In the genomic region with DNA sequence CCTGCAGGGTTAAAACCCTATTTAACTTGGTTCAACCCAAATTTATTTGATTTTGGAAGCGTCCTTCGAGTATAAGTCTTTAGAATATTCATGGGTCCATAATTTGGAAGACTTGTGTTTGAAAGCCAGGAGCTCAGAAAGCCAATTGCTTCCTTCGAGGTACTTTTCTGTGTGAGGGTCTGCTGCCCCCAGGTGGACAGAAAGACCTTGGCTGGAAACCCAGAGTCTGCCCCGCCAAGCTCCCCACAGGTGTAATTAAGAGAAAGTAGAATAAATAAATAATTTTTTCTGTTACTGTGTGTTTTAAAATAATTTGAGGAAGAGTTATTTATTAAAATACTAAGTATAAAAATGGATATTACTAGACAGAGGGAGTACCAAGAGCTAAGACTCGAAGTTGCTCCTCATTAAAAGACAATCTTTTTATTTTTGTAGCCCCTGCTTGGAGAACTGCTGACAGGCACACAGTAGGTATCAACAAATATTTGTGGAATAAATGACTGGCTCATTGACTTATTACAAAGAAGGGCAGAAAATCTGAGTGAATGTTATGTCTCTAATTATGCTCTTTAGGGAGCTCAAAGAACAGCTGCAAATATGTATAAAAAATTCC, we compare ENCODE assay signal across 8 cellular contexts.
DNase-seq lines count a peak whose midpoint lies in the region; ATAC-seq and TF ChIP-seq lines count a peak whose summit lies in the region.

No MANE protein-coding gene starts in this region.

- H2AK5ac ChIP-seq in neuronal stem cell (ENCODE audit: low read depth, low read length) = no peak overlapping the region

- H3K4me3 Mint-ChIP-seq in activated naive CD4-positive, alpha-beta T cell treated with anti-CD3 and anti-CD28 coated beads for 36 hours = no peak overlapping the region

- CTCF ChIA-PET in activated naive CD4-positive, alpha-beta T cell treated with anti-CD3 and anti-CD28 coated beads for 36 hours (lab: Charles Lee) = interaction anchor here (0.6 to 1.4 kb wide), 13 partner anchors 17 to 831 kb away, joined by 3 to 9 read pairs (median 3); no protein-coding TSS in a partner anchor

- no peak overlapping the region for H3K4ac ChIP-seq in neuronal stem cell (ENCODE audit: low read length)

- H3K9me3 ChIP-seq in body of pancreas (no peaks in the 10 kb centered on the region), neuronal stem cell (replicated peaks in 1 of 2; ENCODE audit: control insufficient read depth in 2 of 2, insufficient read depth in 1 of 2, low read depth in 1 of 2, low read length in 2 of 2) (no peaks in the 10 kb centered on the region)

- no peak overlapping the region for H4K8ac ChIP-seq in neuronal stem cell (ENCODE audit: low read depth, low read length)

- H3K79me1 ChIP-seq in neuronal stem cell (ENCODE audit: low read depth, low read length) = no peaks in the 10 kb centered on the region

- peaks cover 7% of the 10 kb centered on the region for H3K4me1 ChIP-seq in body of pancreas
- H3K4me1 ChIP-seq in neuronal stem cell (ENCODE audit: control insufficient read depth in 2 of 2, insufficient read depth in 1 of 2, low read depth in 1 of 2, low read length in 2 of 2) = peaks cover 0 to 4% of the 10 kb centered on the region in 2 donors

- H3K4me3 ChIP-seq in body of pancreas = no peak overlapping the region
- H3K4me3 ChIP-seq in neuronal stem cell (ENCODE audit: low read length in 2 of 2) = no peak overlapping the region

- no peak overlapping the region for H2AFZ ChIP-seq in neuronal stem cell (ENCODE audit: low read length)

- no peaks in the 10 kb centered on the region for H3K9me3 Mint-ChIP-seq in activated naive CD4-positive, alpha-beta T cell treated with anti-CD3 and anti-CD28 coated beads for 36 hours

- H3K23ac ChIP-seq in neuronal stem cell (ENCODE audit: low read depth, low read length, poor library complexity) = no peak overlapping the region

- ATAC-seq in body of pancreas (no peak), GM18861 (IDR thresholded peaks at IDR 0.05; ENCODE audit: unreplicated experiment) (no peak), GM19328 (IDR thresholded peaks at IDR 0.05; ENCODE audit: unreplicated experiment) (no peak)

- H3K27ac ChIP-seq in body of pancreas = no peak overlapping the region
- H3K27ac ChIP-seq in neuronal stem cell (replicated peaks; ENCODE audit: low read length) = no peak overlapping the region

- WGBS in body of pancreas, 2 donors = 15 to 23% methylated on average over 5 of the region's 5 CpGs
- WGBS in neuronal stem cell (ENCODE audit: extremely low coverage in 2 of 2, insufficient read length in 2 of 2, insufficient replicate concordance in 1 of 2), 2 donors = no CpG with 5 or more reads among the region's 5 CpGs

- DNase-seq in activated naive CD4-positive, alpha-beta T cell treated with anti-CD3 and anti-CD28 coated beads for 36 hours = peak; percentile 35
- no peak for DNase-seq in activated naive CD4-positive, alpha-beta T cell (lab: John Stamatoyannopoulos, UW)
- DNase-seq in NCI-H2081 (lab: John Stamatoyannopoulos, UW) (peak; percentile 57 to 66), body of pancreas (peak in 3 of 4 donors; percentile 14 to 30 (median 18)), neuronal stem cell (ENCODE audit: low spot score) (peak; percentile 39), KG1 (lab: John Stamatoyannopoulos, UW) (no peak)

- no peak overlapping the region for H4K91ac ChIP-seq in neuronal stem cell (ENCODE audit: low read depth, low read length, poor library complexity)

- no peak overlapping the region for H2BK120ac ChIP-seq in neuronal stem cell (ENCODE audit: low read depth, low read length)

- no peaks in the 10 kb centered on the region for H3K36me3 ChIP-seq in body of pancreas (replicated peaks in 1 of 2; ENCODE audit: insufficient read depth in 1 of 2, low read depth in 2 of 2)
- H3K36me3 ChIP-seq in neuronal stem cell (replicated peaks in 1 of 2; ENCODE audit: control insufficient read depth in 2 of 2, insufficient read depth in 2 of 2, low read length in 2 of 2) = no peaks in the 10 kb centered on the region

- no peak overlapping the region for H2BK15ac ChIP-seq in neuronal stem cell (ENCODE audit: low read length)

- no peak overlapping the region for H2BK12ac ChIP-seq in neuronal stem cell (ENCODE audit: low read length)

- no peak overlapping the region for H3K4me2 ChIP-seq in neuronal stem cell (ENCODE audit: insufficient read depth, low read length, poor library complexity, severe bottlenecking)

- H3K27me3 ChIP-seq in body of pancreas = peaks cover 0 to 3% of the 10 kb centered on the region in 2 donors
- H3K27me3 ChIP-seq in neuronal stem cell (ENCODE audit: control insufficient read depth in 3 of 3, insufficient read depth in 3 of 3, low read depth in 1 of 3, low read length in 3 of 3) = no peaks in the 10 kb centered on the region

- H2BK5ac ChIP-seq in neuronal stem cell (ENCODE audit: low read length) = no peak overlapping the region

- H3K27me3 Mint-ChIP-seq in activated naive CD4-positive, alpha-beta T cell treated with anti-CD3 and anti-CD28 coated beads for 36 hours (ENCODE audit: low read depth) = peaks cover 12% of the 10 kb centered on the region

- no peak overlapping the region for H3K18ac ChIP-seq in neuronal stem cell (ENCODE audit: low read length)

- peak in 6 of 7 experiments; percentile 23 to 45 (median 31) for TF ChIP-seq CTCF in body of pancreas (IDR thresholded peaks at IDR 0.05)

- no peak overlapping the region for H3K27ac Mint-ChIP-seq in activated naive CD4-positive, alpha-beta T cell treated with anti-CD3 and anti-CD28 coated beads for 36 hours

- intact Hi-C loops in activated naive CD4-positive, alpha-beta T cell treated with anti-CD3 and anti-CD28 coated beads for 36 hours (cut with micrococcal nuclease) = loop anchor here (2.0 to 10.0 kb wide), 3 partner anchors 716 to 894 kb away; no protein-coding TSS in a partner anchor
- intact Hi-C loops in body of pancreas (cut with DNase I) = no loop called here

- H3K9ac ChIP-seq in neuronal stem cell (ENCODE audit: low read depth, low read length, poor library complexity) = no peak overlapping the region

- no peak overlapping the region for H3K14ac ChIP-seq in neuronal stem cell (ENCODE audit: low read length)

- no peaks in the 10 kb centered on the region for H3K4me1 Mint-ChIP-seq in activated naive CD4-positive, alpha-beta T cell treated with anti-CD3 and anti-CD28 coated beads for 36 hours (ENCODE audit: low read depth)

- TF ChIP-seq POLR2A in body of pancreas (IDR thresholded peaks at IDR 0.05) = no peak

- H3K36me3 Mint-ChIP-seq in activated naive CD4-positive, alpha-beta T cell treated with anti-CD3 and anti-CD28 coated beads for 36 hours (ENCODE audit: low read depth) = no peaks in the 10 kb centered on the region

Comparison
In these comparisons a context has a peak if more than half of its experiments do, and no peak if none do; other contexts are left out.
1. DNase-seq: peak in activated naive CD4-positive, alpha-beta T cell treated with anti-CD3 and anti-CD28 coated beads for 36 hours (single experiment), NCI-H2081 (2 of 2), body of pancreas (3 of 4) and neuronal stem cell (single experiment); none in activated naive CD4-positive, alpha-beta T cell (0 of 4) and KG1 (single experiment).